In genomic region chr9:5851445-5851844, GRCh38 we compare ENCODE assay signal across 8 cellular contexts. TPM values are rescaled to one million over a fixed set of nuclear protein-coding genes. Genes with fewer than 3 reads are reported as not detected.
DNase-seq lines count a peak whose midpoint lies in the region; ATAC-seq, FAIRE-seq and TF ChIP-seq lines count a peak whose summit lies in the region.

No MANE protein-coding gene starts in this region.

- peak; percentile 13 for TF ChIP-seq CTCF in NB4 (IDR thresholded peaks at IDR 0.05; ENCODE audit: low read depth, low read length)
- TF ChIP-seq CTCF in cardiac fibroblast (IDR thresholded peaks at IDR 0.05; ENCODE audit: low read depth, low read length) = no peak
- no peak for TF ChIP-seq CTCF in uterus (IDR thresholded peaks at IDR 0.05)
- TF ChIP-seq CTCF in spleen (IDR thresholded peaks at IDR 0.05 in 8 of 11, conservative IDR thresholded peaks at IDR 0.05 in 3 of 11) = no peak

- H3K27me3 ChIP-seq in uterus = no peaks in the 10 kb centered on the region
- no peaks in the 10 kb centered on the region for H3K27me3 ChIP-seq in spleen (replicated peaks in 1 of 7)

- DNase-seq in NB4 (ENCODE audit: low read depth) (peak; percentile 99), cardiac fibroblast (ENCODE audit: low read depth in 2 of 2) (peak; percentile 79 to 94), uterus (no peak), HTR-8/SVneo (ENCODE audit: insufficient read length, low spot score) (no peak), spleen (no peak)
- DNase-seq in stimulated activated naive CD8-positive, alpha-beta T cell treated with anti-CD3 and anti-CD28 coated beads, Interleukin-15, amount 100 ng/mL, for 72 hours = peak; percentile 51 to 67

- ATAC-seq in GM18861 (IDR thresholded peaks at IDR 0.05; ENCODE audit: unreplicated experiment) (peak; percentile 87), HG02610 (IDR thresholded peaks at IDR 0.05; ENCODE audit: unreplicated experiment) (peak; percentile 92)
- ATAC-seq in stimulated activated naive CD8-positive, alpha-beta T cell treated with anti-CD3 and anti-CD28 coated beads, Interleukin-15, amount 100 ng/mL, for 72 hours = peak; percentile 97

- peak overlapping the region in 1 of 2 donors; percentile 64 for H3K27ac Mint-ChIP-seq in stimulated activated naive CD8-positive, alpha-beta T cell treated with anti-CD3 and anti-CD28 coated beads, Interleukin-15, amount 100 ng/mL, for 72 hours

- peak overlapping the region; percentile 27 to 66 for H3K4me3 Mint-ChIP-seq in stimulated activated naive CD8-positive, alpha-beta T cell treated with anti-CD3 and anti-CD28 coated beads, Interleukin-15, amount 100 ng/mL, for 72 hours

- no peaks in the 10 kb centered on the region for H3K27me3 Mint-ChIP-seq in stimulated activated naive CD8-positive, alpha-beta T cell treated with anti-CD3 and anti-CD28 coated beads, Interleukin-15, amount 100 ng/mL, for 72 hours

- H3K27ac ChIP-seq in uterus (no peak overlapping the region), spleen (no peak overlapping the region)

- H3K9me3 Mint-ChIP-seq in stimulated activated naive CD8-positive, alpha-beta T cell treated with anti-CD3 and anti-CD28 coated beads, Interleukin-15, amount 100 ng/mL, for 72 hours = no peaks in the 10 kb centered on the region

- H3K4me1 Mint-ChIP-seq in stimulated activated naive CD8-positive, alpha-beta T cell treated with anti-CD3 and anti-CD28 coated beads, Interleukin-15, amount 100 ng/mL, for 72 hours = peaks cover 63% of the 10 kb centered on the region

- H3K36me3 ChIP-seq in uterus (no peaks in the 10 kb centered on the region), spleen (peaks cover 0 to 11% (median 0%) of the 10 kb centered on the region in 6 donors)

- H3K9me3 ChIP-seq in uterus = no peaks in the 10 kb centered on the region
- peaks cover 0 to 5% (median 0%) of the 10 kb centered on the region in 8 donors for H3K9me3 ChIP-seq in spleen

- intact Hi-C loops in uterus (cut with DNase I; ENCODE audit: low total_unique reads) = no loop called here
- intact Hi-C loops in spleen (cut with DNase I; ENCODE audit: low total_unique reads) = no loop called here

- TF ChIP-seq POLR2A in NB4 (IDR thresholded peaks at IDR 0.05; ENCODE audit: extremely low read depth, insufficient read length) (no peak), uterus (IDR thresholded peaks at IDR 0.05) (no peak), spleen (IDR thresholded peaks at IDR 0.05) (no peak)

- H3K4me3 ChIP-seq in NB4 (ENCODE audit: low read depth, low read length) (no peak overlapping the region), cardiac fibroblast (replicated peaks in 1 of 2; ENCODE audit: low read depth in 2 of 2, low read length in 2 of 2) (no peak overlapping the region), uterus (no peak overlapping the region), spleen (no peak overlapping the region)

- no peak for FAIRE-seq in HTR-8/SVneo (lab: Jason Lieb, UNC)

- 23 to 61% (median 54%) methylated on average over 2 of the region's 2 CpGs for WGBS in spleen, 5 donors

- no peaks in the 10 kb centered on the region for H3K4me1 ChIP-seq in uterus
- peaks cover 0 to 13% (median 0%) of the 10 kb centered on the region in 6 donors for H3K4me1 ChIP-seq in spleen

RNA-seq across cellular contexts. Expression of gene ERMP1, which starts 18.5 kb away (rescaled TPM):
- total RNA-seq in uterus (10 to 100 TPM in 2 of 4 donors, 1 to 10 TPM in 2; 7.9 to 34.9 (median 11.5) TPM), spleen (10 to 100 TPM; 10.7 to 15.5 (median 13.6) TPM)
- 1 to 10 TPM; 1.9 to 2.9 (median 2.7) TPM for polyA plus RNA-seq in spleen

RNA-seq across cellular contexts. Expression of gene MLANA, which starts 39.2 kb away (rescaled TPM):
- total RNA-seq in uterus (not detected), spleen (not detected)
- not detected for polyA plus RNA-seq in spleen

Comparison
In these comparisons a context has a peak if more than half of its experiments do, and no peak if none do; other contexts are left out.
1. DNase-seq: peak in NB4 (single experiment), cardiac fibroblast (2 of 2) and stimulated activated naive CD8-positive, alpha-beta T cell treated with anti-CD3 and anti-CD28 coated beads, Interleukin-15, amount 100 ng/mL, for 72 hours (2 of 2); none in uterus (0 of 2), HTR-8/SVneo (single experiment) and spleen (single experiment).
2. Peak in every context shown above with its lines, with median percentiles within 50 percentile points of each other: ATAC-seq.